In the genomic region with DNA sequence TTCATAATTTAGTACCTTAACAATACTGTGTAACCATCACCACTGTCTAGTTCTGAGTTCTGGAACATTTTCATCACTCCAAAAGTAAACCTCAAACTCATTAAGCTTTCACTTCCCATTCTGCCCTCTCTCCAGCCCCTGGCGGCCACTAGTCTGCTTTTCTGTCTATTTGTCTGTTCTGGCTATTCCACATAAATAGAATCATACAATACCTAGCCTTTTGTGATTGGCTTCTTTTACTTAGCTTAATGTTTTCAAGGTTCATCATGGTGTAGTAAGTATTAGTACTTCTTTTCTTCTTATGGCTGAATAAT, we compare ENCODE assay signal across 10 cellular contexts.
DNase-seq lines count a peak whose midpoint lies in the region; ATAC-seq and TF ChIP-seq lines count a peak whose summit lies in the region.
"Had no signal": no experiment of that assay in that cellular context is flagged by ENCODE, and none has a peak within 500 bp of the region (broad histone marks: within the 10 kb centered on the region; RNA-seq: fewer than 3 reads in every experiment).

No MANE protein-coding gene starts in this region.

- no peaks in the 10 kb centered on the region for H3K79me2 ChIP-seq in OCI-LY3 (ENCODE audit: low read length)
- H3K79me2 ChIP-seq: parathyroid adenoma had no signal

- H3K4me1 ChIP-seq in CD8-positive, alpha-beta memory T cell (ENCODE audit: insufficient read depth, low read length) = no peaks in the 10 kb centered on the region
- H3K4me1 ChIP-seq in OCI-LY3 (ENCODE audit: low read length) = peaks cover 20% of the 10 kb centered on the region
- H3K4me1 ChIP-seq in stomach = no peaks in the 10 kb centered on the region
- peaks cover 0 to 20% (median 5%) of the 10 kb centered on the region in 4 donors for H3K4me1 ChIP-seq in transverse colon
- H3K4me1 ChIP-seq: parathyroid adenoma had no signal

- H3K4me3 ChIP-seq in CD8-positive, alpha-beta memory T cell (ENCODE audit: low read length) = no peak overlapping the region
- H3K4me3 ChIP-seq in OCI-LY3 (ENCODE audit: low read length) = no peak overlapping the region
- no peak overlapping the region for H3K4me3 ChIP-seq in stomach
- no peak overlapping the region for H3K4me3 ChIP-seq in transverse colon
- H3K4me3 ChIP-seq: tibial artery had no signal

- peak; percentile 97 for ATAC-seq in GM18909 (IDR thresholded peaks at IDR 0.05; ENCODE audit: poor library complexity, unreplicated experiment)
- peak; percentile 94 for ATAC-seq in HG02943 (IDR thresholded peaks at IDR 0.05; ENCODE audit: low read depth, unreplicated experiment)
- no peak for ATAC-seq in effector memory CD8-positive, alpha-beta T cell (replicated peaks)

- in situ Hi-C loops in transverse colon (cut with MboI; ENCODE audit: low pct_ligation_motif_present in 1 of 4, low pct_unique_long_range_greater_than_20kb in 1 of 4, low sequenced_read_pairs in 3 of 4) = no loop called here

- TF ChIP-seq POLR2A in stomach (IDR thresholded peaks at IDR 0.05) = no peak
- no peak for TF ChIP-seq POLR2A in transverse colon (IDR thresholded peaks at IDR 0.05)

- H3K9ac ChIP-seq in OCI-LY3 (ENCODE audit: low read length) = no peak overlapping the region
- H3K9ac ChIP-seq: parathyroid adenoma had no signal

- H3K36me3 ChIP-seq in CD8-positive, alpha-beta memory T cell (ENCODE audit: insufficient read depth, low read length) = peaks cover 42% of the 10 kb centered on the region
- peaks cover 37% of the 10 kb centered on the region for H3K36me3 ChIP-seq in OCI-LY3 (replicated peaks; ENCODE audit: low read depth, low read length)
- peaks cover 4 to 74% (median 59%) of the 10 kb centered on the region in 4 donors for H3K36me3 ChIP-seq in stomach
- H3K36me3 ChIP-seq in transverse colon = peaks cover 0 to 33% (median 14%) of the 10 kb centered on the region in 4 donors

- peak; percentile 22; the same call in 1 of the 2 replicates for TF ChIP-seq CTCF in OCI-LY3 (IDR thresholded peaks at IDR 0.05; ENCODE audit: low read depth, low read length)
- no peak for TF ChIP-seq CTCF in stomach (IDR thresholded peaks at IDR 0.05)
- TF ChIP-seq CTCF in transverse colon (IDR thresholded peaks at IDR 0.05) = peak in 1 of 5 experiments; percentile 7

- peak overlapping the region; percentile 21 for H3K4me2 ChIP-seq in OCI-LY3 (ENCODE audit: low read length)

- H3K27me3 ChIP-seq in CD8-positive, alpha-beta memory T cell (ENCODE audit: insufficient read depth, low read length, poor library complexity, severe bottlenecking) = no peaks in the 10 kb centered on the region
- H3K27me3 ChIP-seq in OCI-LY3 (ENCODE audit: low read depth, low read length) = no peaks in the 10 kb centered on the region
- H3K27me3 ChIP-seq in stomach = no peaks in the 10 kb centered on the region
- no peaks in the 10 kb centered on the region for H3K27me3 ChIP-seq in transverse colon
- H3K27me3 ChIP-seq: tibial artery had no signal

- peaks cover 12 to 84% (median 38%) of the 10 kb centered on the region in 3 donors for H3K36me3 Mint-ChIP-seq in CD8-positive, alpha-beta memory T cell
- H3K36me3 Mint-ChIP-seq in effector memory CD8-positive, alpha-beta T cell (ENCODE audit: insufficient read depth) = peaks cover 79% of the 10 kb centered on the region

- 69 to 88% (median 84%) methylated on average over 1 of the region's 1 CpG for WGBS in stomach, 5 donors
- WGBS in transverse colon (ENCODE audit: low coverage in 1 of 2), 2 donors = 45% methylated on average over 1 of the region's 1 CpG; no CpG with 5 or more reads in 1 of the 2 donors

- no peak overlapping the region for H3K4me3 Mint-ChIP-seq in CD8-positive, alpha-beta memory T cell
- no peak overlapping the region for H3K4me3 Mint-ChIP-seq in effector memory CD8-positive, alpha-beta T cell

- POLR2A ChIA-PET in CD8-positive, alpha-beta memory T cell (lab: Charles Lee) = no interaction called here

- H4K20me1 ChIP-seq in OCI-LY3 (ENCODE audit: insufficient read depth, low read length) = peaks cover 14% of the 10 kb centered on the region

- no peaks in the 10 kb centered on the region for H3K27me3 Mint-ChIP-seq in CD8-positive, alpha-beta memory T cell
- H3K27me3 Mint-ChIP-seq in effector memory CD8-positive, alpha-beta T cell = no peaks in the 10 kb centered on the region

- DNase-seq in CD8-positive, alpha-beta memory T cell = no peak
- no peak for DNase-seq in stomach
- DNase-seq in NCI-H1092 (lab: John Stamatoyannopoulos, UW) = no peak
- no peak for DNase-seq in transverse colon
- DNase-seq in effector memory CD8-positive, alpha-beta T cell = no peak

- TF ChIP-seq EP300 in stomach (IDR thresholded peaks at IDR 0.05) (no peak), transverse colon (IDR thresholded peaks at IDR 0.05; ENCODE audit: low read depth) (no peak)

- H2AFZ ChIP-seq in OCI-LY3 (ENCODE audit: low read depth, low read length) = no peak overlapping the region
- H2AFZ ChIP-seq: parathyroid adenoma had no signal

- CTCF ChIA-PET in CD8-positive, alpha-beta memory T cell (lab: Charles Lee) = no interaction called here

- intact Hi-C loops in stomach (cut with DNase I; ENCODE audit: low total_unique reads) = no loop called here
- intact Hi-C loops in transverse colon (cut with DNase I; ENCODE audit: low total_unique reads) = no loop called here

- peak overlapping the region in 5 of 8 donors; percentile 21 to 89 (median 43) for H3K27ac Mint-ChIP-seq in CD8-positive, alpha-beta memory T cell
- peak overlapping the region in 1 of 2 donors; percentile 8 for H3K27ac Mint-ChIP-seq in effector memory CD8-positive, alpha-beta T cell

- no peaks in the 10 kb centered on the region for H3K9me3 Mint-ChIP-seq in CD8-positive, alpha-beta memory T cell
- no peaks in the 10 kb centered on the region for H3K9me3 Mint-ChIP-seq in effector memory CD8-positive, alpha-beta T cell

- H3K27ac ChIP-seq in CD8-positive, alpha-beta memory T cell (ENCODE audit: low read depth, low read length) = no peak overlapping the region
- no peak overlapping the region for H3K27ac ChIP-seq in OCI-LY3 (ENCODE audit: low read length)
- no peak overlapping the region for H3K27ac ChIP-seq in stomach
- H3K27ac ChIP-seq in transverse colon = no peak overlapping the region
- H3K27ac ChIP-seq: parathyroid adenoma, tibial artery had no signal

- H3K4me1 Mint-ChIP-seq in CD8-positive, alpha-beta memory T cell = peaks cover 10 to 27% (median 11%) of the 10 kb centered on the region in 3 donors
- H3K4me1 Mint-ChIP-seq in effector memory CD8-positive, alpha-beta T cell (ENCODE audit: low read depth in 2 of 2) = peaks cover 0 to 5% of the 10 kb centered on the region in 2 donors

- no peaks in the 10 kb centered on the region for H3K9me3 ChIP-seq in CD8-positive, alpha-beta memory T cell (ENCODE audit: low read length)
- no peaks in the 10 kb centered on the region for H3K9me3 ChIP-seq in OCI-LY3 (ENCODE audit: insufficient read depth, low read length)
- H3K9me3 ChIP-seq in stomach = no peaks in the 10 kb centered on the region
- no peaks in the 10 kb centered on the region for H3K9me3 ChIP-seq in transverse colon
- H3K9me3 ChIP-seq: tibial artery had no signal
